ENCODE assay signal across 19 cellular contexts in genomic region chr3:138767498-138768104, GRCh38.
A peak's percentile ranks its signal among the peaks of the same experiment; 100 is the strongest.
DNase-seq lines count a peak whose midpoint lies in the region; ATAC-seq, FAIRE-seq and TF ChIP-seq lines count a peak whose summit lies in the region.
"Had no signal": no experiment of that assay in that cellular context is flagged by ENCODE, and none has a peak within 500 bp of the region (broad histone marks: within the 10 kb centered on the region; RNA-seq: fewer than 3 reads in every experiment).

No MANE protein-coding gene starts in this region.

- TF ChIP-seq CTCF in K562 (IDR thresholded peaks at IDR 0.05 in 2 of 3, conservative IDR thresholded peaks at IDR 0.05 in 1 of 3; ENCODE audit: insufficient read depth in 2 of 3, low read depth in 1 of 3, low read length in 3 of 3) (no peak), HepG2 (CRISPR knock-in tag; IDR thresholded peaks at IDR 0.05) (no peak), neutrophil (IDR thresholded peaks at IDR 0.05) (no peak), thyroid gland (IDR thresholded peaks at IDR 0.05) (no peak)

- peaks cover 44 to 72% (median 63%) of the 10 kb centered on the region in 11 experiments for H3K9me3 ChIP-seq in BLaER1 treated with 17β-estradiol and CSF1 and Interleukin-3, amounts not matched to agents 10 nM and 100 nM (replicated peaks in 1 of 11)
- peaks cover 25% of the 10 kb centered on the region for H3K9me3 ChIP-seq in K562 (replicated peaks; ENCODE audit: control insufficient read depth, insufficient read depth, low read depth, low read length)
- H3K9me3 ChIP-seq in HepG2 (ENCODE audit: low read length), result peaks cover 15% of the 10 kb centered on the region
- H3K9me3 ChIP-seq in neutrophil, result no peaks in the 10 kb centered on the region
- H3K9me3 ChIP-seq in thyroid gland, result no peaks in the 10 kb centered on the region

- TF ChIP-seq RAD21 in K562 (CRISPR knock-in tag; conservative IDR thresholded peaks at IDR 0.05 in 1 of 2, IDR thresholded peaks at IDR 0.05 in 1 of 2) (no peak), HepG2 (CRISPR knock-in tag; IDR thresholded peaks at IDR 0.05) (no peak)

- DNase-seq in K562 (ENCODE audit: extremely low read depth in 1 of 4, low spot score in 3 of 4) (no peak), HepG2 (ENCODE audit: low spot score) (no peak), ecto neural progenitor cell (ENCODE audit: low spot score) (no peak), thyroid gland (no peak)
- DNase-seq: 8988T; C1 segment of cervical spinal cord; CD4-positive, alpha-beta T cell; GM23248 had no signal

- peaks cover 87% of the 10 kb centered on the region for H3K79me2 ChIP-seq in K562 (ENCODE audit: control insufficient read depth, insufficient read depth, low read length)
- H3K79me2 ChIP-seq in HepG2 (ENCODE audit: insufficient read depth, low read length), result peaks cover 14% of the 10 kb centered on the region

- no peak for ATAC-seq in K562
- ATAC-seq in HepG2, result peak; percentile 41
- no peak for ATAC-seq in HG02852 (IDR thresholded peaks at IDR 0.05; ENCODE audit: unreplicated experiment)
- no peak for ATAC-seq in HG02642 (IDR thresholded peaks at IDR 0.05; ENCODE audit: poor library complexity, unreplicated experiment)

- no peak for FAIRE-seq in K562 (lab: Jason Lieb, UNC)
- FAIRE-seq in HepG2 (lab: Jason Lieb, UNC), result no peak
- FAIRE-seq: D721Med, G401.6, GM12891, GM19239, HTR-8/SVneo had no signal

- CTCF ChIA-PET in K562 (lab: Yijun Ruan, JAX; ENCODE audit: low intra/inter-chr PET ratio) (no interaction called here), HepG2 (lab: Yijun Ruan, JAX; ENCODE audit: low intra/inter-chr PET ratio, low total read pairs) (no interaction called here)

- peak overlapping the region in 7 of 10 experiments; percentile 11 to 38 (median 32); a peak in 6 of 20 replicates for H3K4me3 ChIP-seq in BLaER1 treated with 17β-estradiol and CSF1 and Interleukin-3, amounts not matched to agents 10 nM and 100 nM
- no peak overlapping the region for H3K4me3 ChIP-seq in K562
- H3K4me3 ChIP-seq in HepG2 (replicated peaks in 1 of 3; ENCODE audit: insufficient read depth in 1 of 3, low read depth in 2 of 3, low read length in 3 of 3), result no peak overlapping the region
- H3K4me3 ChIP-seq in neutrophil (ENCODE audit: low read depth in 1 of 2, low read length in 1 of 2), result no peak overlapping the region
- no peak overlapping the region for H3K4me3 ChIP-seq in thyroid gland (replicated peaks in 1 of 3)
- H3K4me3 ChIP-seq: GM23248, HAP-1 had no signal

- H3K27me3 ChIP-seq in BLaER1 treated with 17β-estradiol and CSF1 and Interleukin-3, amounts not matched to agents 10 nM and 100 nM, result no peaks in the 10 kb centered on the region
- H3K27me3 ChIP-seq in K562 (ENCODE audit: control insufficient read depth in 2 of 2, insufficient read depth in 2 of 2, low read length in 2 of 2), result no peaks in the 10 kb centered on the region
- H3K27me3 ChIP-seq in HepG2 (ENCODE audit: control insufficient read depth in 1 of 2, insufficient read depth in 2 of 2, low read length in 2 of 2), result no peaks in the 10 kb centered on the region
- H3K27me3 ChIP-seq in neutrophil, result no peaks in the 10 kb centered on the region
- no peaks in the 10 kb centered on the region for H3K27me3 ChIP-seq in thyroid gland

- no peak overlapping the region for H3K9ac ChIP-seq in BLaER1 treated with 17β-estradiol and CSF1 and Interleukin-3, amounts not matched to agents 10 nM and 100 nM
- no peak overlapping the region for H3K9ac ChIP-seq in K562 (ENCODE audit: insufficient read depth in 1 of 2, low read depth in 2 of 2, low read length in 2 of 2)
- H3K9ac ChIP-seq in HepG2 (ENCODE audit: insufficient read depth, low read depth, low read length), result no peak overlapping the region
- H3K9ac ChIP-seq: GM23248 had no signal

- in situ Hi-C loops in K562 (cut with MboI), result no loop called here
- in situ Hi-C loops in HepG2 (cut with HindIII; ENCODE audit: extremely low pct_ligation_motif_present, low pct_unique_long_range_greater_than_20kb), result no loop called here

- no peaks in the 10 kb centered on the region for H3K9me1 ChIP-seq in K562 (ENCODE audit: control insufficient read depth, insufficient read depth, low read length)

- H2AFZ ChIP-seq in K562 (ENCODE audit: low read depth, low read length) (no peak overlapping the region), HepG2 (ENCODE audit: low read length) (no peak overlapping the region)
- H2AFZ ChIP-seq: GM23248 had no signal

- no peak for TF ChIP-seq POLR2A in K562 (conservative IDR thresholded peaks at IDR 0.05)
- no peak for TF ChIP-seq POLR2A in HepG2 (IDR thresholded peaks at IDR 0.05; ENCODE audit: insufficient read depth in 1 of 2, low read depth in 2 of 2, low read length in 2 of 2)
- no peak for TF ChIP-seq POLR2A in thyroid gland (IDR thresholded peaks at IDR 0.05)

- H4K20me1 ChIP-seq in BLaER1 treated with 17β-estradiol and CSF1 and Interleukin-3, amounts not matched to agents 10 nM and 100 nM, result no peaks in the 10 kb centered on the region
- no peaks in the 10 kb centered on the region for H4K20me1 ChIP-seq in K562 (replicated peaks; ENCODE audit: control insufficient read depth, insufficient read depth, low read length)
- H4K20me1 ChIP-seq in HepG2 (ENCODE audit: insufficient read depth, low read length), result 0 out of 2 replicates have a peak, but pooled peaks cover 4% of the 10 kb centered on the region

- no peaks in the 10 kb centered on the region for H3K4me1 ChIP-seq in BLaER1 treated with 17β-estradiol and CSF1 and Interleukin-3, amounts not matched to agents 10 nM and 100 nM
- H3K4me1 ChIP-seq in K562 (replicated peaks in 1 of 2; ENCODE audit: control insufficient read depth in 2 of 2, insufficient read depth in 2 of 2, low read length in 2 of 2), result peaks cover 2 to 4% of the 10 kb centered on the region in 2 experiments; a peak in 3 of 5 replicates
- peaks cover 7% of the 10 kb centered on the region for H3K4me1 ChIP-seq in HepG2 (ENCODE audit: insufficient read depth, low read length)
- H3K4me1 ChIP-seq in neutrophil (ENCODE audit: control insufficient read depth in 1 of 2, insufficient read depth in 1 of 2, low read depth in 1 of 2, low read length in 1 of 2), result no peaks in the 10 kb centered on the region
- H3K4me1 ChIP-seq in thyroid gland, result peaks cover 0 to 7% of the 10 kb centered on the region in 2 donors
- H3K4me1 ChIP-seq: Caco-2, HAP-1 had no signal

- POLR2A ChIA-PET in K562 (lab: Yijun Ruan, JAX) (interaction anchor here (0.7 to 1.4 kb wide), 7 partner anchors 9 to 147 kb away, joined by 3 to 4 read pairs (median 3); no protein-coding TSS in a partner anchor), HepG2 (lab: Yijun Ruan, JAX) (no interaction called here)

- intact Hi-C loops in K562 (cut with micrococcal nuclease) (no loop called here), HepG2 (cut with micrococcal nuclease; ENCODE audit: unreplicated experiment) (no loop called here), thyroid gland (cut with DNase I) (no loop called here)

- no peak overlapping the region for H3K4me2 ChIP-seq in BLaER1 treated with 17β-estradiol and CSF1 and Interleukin-3, amounts not matched to agents 10 nM and 100 nM
- H3K4me2 ChIP-seq in K562 (ENCODE audit: insufficient read depth, low read length) (no peak overlapping the region), HepG2 (ENCODE audit: low read depth, low read length) (no peak overlapping the region)

- H3K27ac ChIP-seq in BLaER1 treated with 17β-estradiol and CSF1 and Interleukin-3, amounts not matched to agents 10 nM and 100 nM, result no peak overlapping the region
- H3K27ac ChIP-seq in K562 (ENCODE audit: extremely low read depth, low read depth, low read length), result no peak overlapping the region
- no peak overlapping the region for H3K27ac ChIP-seq in HepG2 (ENCODE audit: extremely low read length, insufficient read depth, low read length)
- H3K27ac ChIP-seq in neutrophil, result peak overlapping the region; percentile 17
- H3K27ac ChIP-seq in thyroid gland, result no peak overlapping the region
- H3K27ac ChIP-seq: GM23248 had no signal

- no peak for TF ChIP-seq EP300 in K562 (IDR thresholded peaks at IDR 0.05; ENCODE audit: low read length)
- TF ChIP-seq EP300 in HepG2 (IDR thresholded peaks at IDR 0.05; ENCODE audit: low read depth in 2 of 2, low read length in 2 of 2), result no peak
- no peak for TF ChIP-seq EP300 in HepG2 (CRISPR knock-in tag; IDR thresholded peaks at IDR 0.05; ENCODE audit: borderline replicate concordance)

- BruUV-seq in K562 (replicated peaks; lab: Mats Ljungman, UMichigan) (no TSS peak), HepG2 (replicated peaks; lab: Mats Ljungman, UMichigan) (no TSS peak)

- peaks cover 36 to 62% (median 46%) of the 10 kb centered on the region in 11 experiments for H3K36me3 ChIP-seq in BLaER1 treated with 17β-estradiol and CSF1 and Interleukin-3, amounts not matched to agents 10 nM and 100 nM
- H3K36me3 ChIP-seq in K562 (ENCODE audit: control insufficient read depth, insufficient read depth, low read length) (peaks cover 48% of the 10 kb centered on the region; the same call in 2 of the 3 replicates), HepG2 (replicated peaks in 1 of 2; ENCODE audit: control insufficient read depth in 1 of 2, insufficient read depth in 2 of 2, low read length in 2 of 2) (peaks cover 10 to 22% of the 10 kb centered on the region in 2 experiments; a peak in 4 of 5 replicates), neutrophil (peaks cover 8% of the 10 kb centered on the region), thyroid gland (no peaks in the 10 kb centered on the region)
- H3K36me3 ChIP-seq: HAP-1 had no signal

- WGBS in K562 (ENCODE audit: insufficient coverage, low coverage, missing lambda C conversion rate), result 92% methylated on average over 10 of the region's 11 CpGs
- 98% methylated on average over 4 of the region's 11 CpGs for WGBS in HepG2 (ENCODE audit: low lambda C conversion rate)
- 91 to 97% methylated on average over 9 to 10 of the region's 11 CpGs for WGBS in thyroid gland, 2 donors

TF ChIP-seq in K562, 482 proteins besides CTCF, POLR2A, EP300 and RAD21 (continues in another document):
- TF ChIP-seq CBX3 (IDR thresholded peaks at IDR 0.05; ENCODE audit: borderline replicate concordance in 1 of 2, low read length in 2 of 2), result peak in 1 of 2 experiments; percentile 42; a peak in 1 of 3 replicates
- no peak for TF ChIP-seq ZNF212 (CRISPR knock-in tag; IDR thresholded peaks at IDR 0.05)
- peak; percentile 51 for TF ChIP-seq POLR2G (IDR thresholded peaks at IDR 0.05; ENCODE audit: low read depth, low read length)

TF ChIP-seq in HepG2, 621 proteins besides CTCF, POLR2A, EP300 and RAD21:
- TF ChIP-seq SNAI1 (CRISPR knock-in tag; IDR thresholded peaks at IDR 0.05; ENCODE audit: borderline replicate concordance), result no peak
TF ChIP-seq in HepG2: peak in this region for 0.

Comparison
In these comparisons a context has a peak if more than half of its experiments do, and no peak if none do; other contexts are left out.
1. H3K4me3 ChIP-seq: peak in BLaER1 treated with 17β-estradiol and CSF1 and Interleukin-3, amounts not matched to agents 10 nM and 100 nM (7 of 10); none in K562 (single experiment), HepG2 (0 of 3), neutrophil (0 of 2) and thyroid gland (0 of 3).